8 cellular contexts compared by ENCODE assay signal in genomic region chr7:2241580-2242540, GRCh38. TPM values are rescaled to one million over a fixed set of nuclear protein-coding genes. Genes with fewer than 3 reads are reported as not detected.
DNase-seq lines count a peak whose midpoint lies in the region; ATAC-seq and TF ChIP-seq lines count a peak whose summit lies in the region.

MRM2 (minus strand) TSS chr7:2242205; CDS start chr7:2242169, 36 bp downstream.
NUDT1 (plus strand) TSS chr7:2242226; CDS start chr7:2244575, 2,349 bp downstream.

- peaks cover 0 to 33% (median 14%) of the 10 kb centered on the region in 3 donors for H3K4me1 ChIP-seq in gastroesophageal sphincter
- peaks cover 24 to 25% of the 10 kb centered on the region in 2 experiments for H3K4me1 ChIP-seq in neutrophil (ENCODE audit: control insufficient read depth in 1 of 2, insufficient read depth in 1 of 2, low read depth in 1 of 2, low read length in 1 of 2)
- peaks cover 1 to 38% (median 28%) of the 10 kb centered on the region in 5 donors for H3K4me1 ChIP-seq in subcutaneous abdominal adipose tissue (ENCODE audit: control insufficient read depth in 5 of 5, insufficient read depth in 5 of 5, low read length in 5 of 5)

- H3K9ac ChIP-seq in subcutaneous abdominal adipose tissue (ENCODE audit: low read length in 5 of 5), result peak within 1 kb of the TSS; percentile 48 to 90 (median 86)

- H3K27ac ChIP-seq in KOPT-K1 (ENCODE audit: low read depth, low read length, poor library complexity, severe bottlenecking) (peak within 1 kb of the TSS; percentile 82), gastroesophageal sphincter (peak within 1 kb of the TSS; percentile 17 to 79 (median 68)), neutrophil (peak within 1 kb of the TSS; percentile 63), subcutaneous abdominal adipose tissue (ENCODE audit: low read depth, low read length) (peak within 1 kb of the TSS; percentile 30)

- in situ Hi-C loops in SK-MEL-5 (cut with HindIII; ENCODE audit: low pct_unique_long_range_greater_than_20kb, low sequenced_read_pairs), result no loop called here

- peak; percentile 70 for DNase-seq in DMS53 treated with DMSO at 0.1 percent for 48 hours (lab: John Stamatoyannopoulos, UW; ENCODE audit: unreplicated experiment)
- DNase-seq in SK-MEL-5 (ENCODE audit: low read depth, low spot score), result peak; percentile 85
- DNase-seq in activated naive CD4-positive, alpha-beta T cell treated with Interleukin-2 at 50 U/mL for 16 hours, result peak; percentile 75

- 0% methylated on average over 1 to 3 of the region's 81 CpGs for WGBS in gastroesophageal sphincter (ENCODE audit: low coverage in 1 of 2), 2 donors

- H3K4me3 ChIP-seq in gastroesophageal sphincter, result peak within 1 kb of the TSS; percentile 92 to 100
- peak within 1 kb of the TSS; percentile 82 to 91 for H3K4me3 ChIP-seq in neutrophil (ENCODE audit: low read depth in 1 of 2, low read length in 1 of 2)
- H3K4me3 ChIP-seq in subcutaneous abdominal adipose tissue (ENCODE audit: low read depth in 1 of 5, low read length in 5 of 5), result peak within 1 kb of the TSS; percentile 69 to 89 (median 81)

- ATAC-seq in GM21576 (IDR thresholded peaks at IDR 0.05; ENCODE audit: unreplicated experiment) (peak; percentile 55), gastroesophageal sphincter (peak; percentile 87)

- H3K36me3 ChIP-seq in KOPT-K1 (ENCODE audit: insufficient read depth, low read length) (peaks cover 60% of the 10 kb centered on the region), gastroesophageal sphincter (peaks cover 0 to 43% of the 10 kb centered on the region in 2 donors), neutrophil (peaks cover 22% of the 10 kb centered on the region), subcutaneous abdominal adipose tissue (ENCODE audit: control insufficient read depth in 5 of 5, insufficient read depth in 5 of 5, low read length in 5 of 5) (peaks cover 4 to 30% (median 22%) of the 10 kb centered on the region in 5 donors)

- H3K27me3 ChIP-seq in gastroesophageal sphincter, result no peaks in the 10 kb centered on the region
- no peaks in the 10 kb centered on the region for H3K27me3 ChIP-seq in neutrophil
- H3K27me3 ChIP-seq in subcutaneous abdominal adipose tissue (ENCODE audit: control insufficient read depth in 5 of 5, insufficient read depth in 4 of 5, low read length in 5 of 5), result no peaks in the 10 kb centered on the region

- TF ChIP-seq EP300 in gastroesophageal sphincter (IDR thresholded peaks at IDR 0.05), result no peak

- peak in 1 of 4 experiments; percentile 24 for TF ChIP-seq CTCF in gastroesophageal sphincter (IDR thresholded peaks at IDR 0.05)
- TF ChIP-seq CTCF in neutrophil (IDR thresholded peaks at IDR 0.05), result no peak

- TF ChIP-seq POLR2A in gastroesophageal sphincter (IDR thresholded peaks at IDR 0.05), result peak; percentile 42 to 46

- no peaks in the 10 kb centered on the region for H3K9me3 ChIP-seq in KOPT-K1 (ENCODE audit: insufficient read depth, low read length, poor library complexity, severe bottlenecking)
- H3K9me3 ChIP-seq in gastroesophageal sphincter, result no peaks in the 10 kb centered on the region
- H3K9me3 ChIP-seq in neutrophil, result no peaks in the 10 kb centered on the region
- H3K9me3 ChIP-seq in subcutaneous abdominal adipose tissue (ENCODE audit: control insufficient read depth in 5 of 5, low read length in 5 of 5), result no peaks in the 10 kb centered on the region

RNA-seq across cellular contexts. Expression of gene MRM2, which starts in this region (rescaled TPM):
- 34.3 and 49.2 TPM in 2 replicates for total RNA-seq in SK-MEL-5 (2014; rRNA removed; shearing (Covaris generic))
- polyA plus RNA-seq in SK-MEL-5 (2015; cell fraction: cytosol; rRNA removed), result 50.5 and 53.1 TPM in 2 replicates
- 25.8 and 30.4 TPM in 2 replicates for polyA plus RNA-seq in SK-MEL-5 (2015; cell fraction: nucleus; rRNA removed)
- 10 to 100 TPM; 16.0 to 21.9 (median 17.8) TPM for total RNA-seq in gastroesophageal sphincter

RNA-seq across cellular contexts. Expression of gene NUDT1, which starts in this region (rescaled TPM):
- total RNA-seq in SK-MEL-5 (2014; rRNA removed; shearing (Covaris generic)), result 45.4 and 48.7 TPM in 2 replicates
- 39.9 and 62.9 TPM in 2 replicates for polyA plus RNA-seq in SK-MEL-5 (2015; cell fraction: cytosol; rRNA removed)
- 57.5 and 67.0 TPM in 2 replicates for polyA plus RNA-seq in SK-MEL-5 (2015; cell fraction: nucleus; rRNA removed)
- total RNA-seq in gastroesophageal sphincter, result 10 to 100 TPM in 2 of 4 donors, 1 to 10 TPM in 2; 4.3 to 15.9 (median 10.6) TPM

Comparison
In these comparisons a context has a peak if more than half of its experiments do, and no peak if none do; other contexts are left out.
1. Peak in every context shown above with its lines: DNase-seq, ATAC-seq, H3K4me3 ChIP-seq and H3K27ac ChIP-seq.
2. H3K27ac ChIP-seq: peak in every context shown above with its lines; median percentile 82 in KOPT-K1; 68 in gastroesophageal sphincter; 63 in neutrophil; 30 in subcutaneous abdominal adipose tissue.